In genomic region chr14:50943261-50943942, GRCh38 we compare ENCODE assay signal across 8 cellular contexts. TPM values are rescaled to one million over a fixed set of nuclear protein-coding genes. Genes with fewer than 3 reads are reported as not detected.
A peak's percentile ranks its signal among the peaks of the same experiment; 100 is the strongest.
DNase-seq lines count a peak whose midpoint lies in the region; ATAC-seq lines count a peak whose summit lies in the region.

No MANE protein-coding gene starts in this region.

- POLR2A ChIA-PET in naive thymus-derived CD4-positive, alpha-beta T cell (lab: Charles Lee): no interaction called here

- H3K4me1 Mint-ChIP-seq in naive thymus-derived CD4-positive, alpha-beta T cell: peaks cover 0 to 21% (median 12%) of the 10 kb centered on the region in 7 donors

- H3K27ac Mint-ChIP-seq in naive thymus-derived CD4-positive, alpha-beta T cell: no peak overlapping the region

- H3K9me3 ChIP-seq in SK-N-MC (ENCODE audit: low read depth, low read length): no peaks in the 10 kb centered on the region
- H3K9me3 ChIP-seq in naive thymus-derived CD4-positive, alpha-beta T cell (ENCODE audit: control insufficient read depth in 2 of 3, low read length in 3 of 3): no peaks in the 10 kb centered on the region

- peak overlapping the region; percentile 90 for H3K4me3 ChIP-seq in SK-N-MC
- H3K4me3 ChIP-seq in naive thymus-derived CD4-positive, alpha-beta T cell (ENCODE audit: low read length): peak overlapping the region; percentile 55

- peaks cover 0 to 3% (median 0%) of the 10 kb centered on the region in 11 donors for H3K9me3 Mint-ChIP-seq in naive thymus-derived CD4-positive, alpha-beta T cell

- no peak overlapping the region for H3K9ac ChIP-seq in SK-N-MC (ENCODE audit: insufficient read length)

- H3K27me3 Mint-ChIP-seq in naive thymus-derived CD4-positive, alpha-beta T cell: peaks cover 45 to 53% (median 51%) of the 10 kb centered on the region in 5 donors

- intact Hi-C loops in naive thymus-derived CD4-positive, alpha-beta T cell (cut with micrococcal nuclease): no loop called here

- CTCF ChIA-PET in naive thymus-derived CD4-positive, alpha-beta T cell (lab: Charles Lee): no interaction called here

- DNase-seq in HCEC 1CT: peak; percentile 45
- DNase-seq in SK-N-MC (ENCODE audit: low read depth, low spot score): no peak
- no peak for DNase-seq in naive thymus-derived CD4-positive, alpha-beta T cell
- DNase-seq in T1000 (lab: John Stamatoyannopoulos, UW): no peak
- DNase-seq in NCI-H1417 (lab: John Stamatoyannopoulos, UW): no peak

- H3K36me3 Mint-ChIP-seq in naive thymus-derived CD4-positive, alpha-beta T cell: peaks cover 0 to 12% (median 2%) of the 10 kb centered on the region in 5 donors

- H3K36me3 ChIP-seq in SK-N-MC (ENCODE audit: insufficient read depth, low read length): no peaks in the 10 kb centered on the region
- H3K36me3 ChIP-seq in naive thymus-derived CD4-positive, alpha-beta T cell (ENCODE audit: control insufficient read depth in 2 of 3, insufficient read depth in 3 of 3, low read length in 3 of 3): no peaks in the 10 kb centered on the region

- H3K27ac ChIP-seq in SK-N-MC: no peak overlapping the region
- no peak overlapping the region for H3K27ac ChIP-seq in naive thymus-derived CD4-positive, alpha-beta T cell (ENCODE audit: low read depth, low read length)

- peak overlapping the region; percentile 48 to 90 (median 71) for H3K4me3 Mint-ChIP-seq in naive thymus-derived CD4-positive, alpha-beta T cell

- H3K27me3 ChIP-seq in naive thymus-derived CD4-positive, alpha-beta T cell (ENCODE audit: control insufficient read depth in 2 of 2, insufficient read depth in 2 of 2, low read length in 2 of 2): peaks cover 5 to 12% of the 10 kb centered on the region in 2 donors

- peaks cover 3 to 6% of the 10 kb centered on the region in 2 donors for H3K4me1 ChIP-seq in naive thymus-derived CD4-positive, alpha-beta T cell (ENCODE audit: control insufficient read depth in 2 of 2, insufficient read depth in 2 of 2, low read length in 2 of 2)

- ATAC-seq in esophagus mucosa (peak; percentile 57), GM19351 (IDR thresholded peaks at IDR 0.05; ENCODE audit: unreplicated experiment) (no peak), HG03457 (IDR thresholded peaks at IDR 0.05; ENCODE audit: unreplicated experiment) (no peak)
- ATAC-seq in naive thymus-derived CD4-positive, alpha-beta T cell: peak; percentile 13

RNA-seq across cellular contexts. Expression of gene PYGL, which starts 0.9 kb away (rescaled TPM):
- 138 TPM for total RNA-seq in esophagus mucosa
- total RNA-seq in naive thymus-derived CD4-positive, alpha-beta T cell: 10 to 100 TPM in 1 of 5 experiments, 1 to 10 TPM in 3, not detected in 1; 1.0 to 45.9 (median 2.9) TPM
- under 1 TPM in 1 of 2 donors, not detected in 1; 0.07 TPM for polyA plus RNA-seq in naive thymus-derived CD4-positive, alpha-beta T cell

Comparison
In these comparisons a context has a peak if more than half of its experiments do, and no peak if none do; other contexts are left out.
1. ATAC-seq: peak in esophagus mucosa (single experiment) and naive thymus-derived CD4-positive, alpha-beta T cell (single experiment); none in GM19351 (single experiment) and HG03457 (single experiment).